In the genomic region with DNA sequence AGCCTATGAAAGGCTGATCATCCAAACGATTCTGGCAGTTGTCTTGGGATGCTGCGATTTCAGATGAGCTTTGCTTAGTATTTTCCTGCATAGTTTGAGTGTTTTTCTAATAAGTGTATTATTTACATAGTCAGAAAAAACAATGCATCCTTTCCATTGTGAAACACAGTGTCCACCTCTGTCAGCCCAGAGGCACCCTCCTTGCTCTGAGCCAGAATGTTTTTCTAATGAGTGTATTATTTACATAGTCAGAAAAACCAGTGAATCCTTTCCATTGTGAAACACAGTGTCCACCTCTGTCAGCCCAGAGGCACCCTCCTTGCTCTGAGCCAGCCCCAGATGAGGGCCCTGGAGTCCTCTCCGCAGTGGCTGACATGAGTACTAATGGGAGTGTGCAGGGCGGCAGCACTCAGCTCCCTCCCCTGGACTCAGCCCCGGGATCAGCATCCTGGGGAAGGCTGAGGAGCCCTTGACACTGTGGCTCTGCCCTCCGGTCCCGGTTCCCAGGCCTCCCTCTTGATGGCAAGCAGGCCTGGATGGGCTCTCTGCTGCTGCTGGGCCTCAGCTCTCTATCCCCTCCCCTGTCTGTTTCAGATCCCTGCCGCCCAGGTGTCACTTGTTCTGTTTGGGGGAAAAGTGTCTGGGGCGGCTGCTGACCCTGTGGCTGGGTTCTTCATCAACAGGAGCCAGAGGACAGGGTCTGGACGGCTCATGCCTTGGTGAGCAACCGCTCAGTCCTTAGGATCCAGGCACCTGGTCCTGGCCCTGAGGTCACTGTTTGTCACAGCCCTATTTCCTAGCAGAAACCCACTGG, we compare ENCODE assay signal across 11 cellular contexts.
DNase-seq lines count a peak whose midpoint lies in the region; ATAC-seq, FAIRE-seq and TF ChIP-seq lines count a peak whose summit lies in the region.
"Had no signal": no experiment of that assay in that cellular context is flagged by ENCODE, and none has a peak within 500 bp of the region (broad histone marks: within the 10 kb centered on the region; RNA-seq: fewer than 3 reads in every experiment).

No MANE protein-coding gene starts in this region.

- DNase-seq in H54 (ENCODE audit: insufficient read length, low spot score): peak; percentile 76
- peak; percentile 36 for DNase-seq in RKO (ENCODE audit: low spot score)
- DNase-seq in fibroblast of gingiva (ENCODE audit: low read depth): peak; percentile 87
- DNase-seq in skeletal muscle cell (ENCODE audit: low read depth): peak; percentile 67
- no peak for DNase-seq in NCI-H2107 (lab: John Stamatoyannopoulos, UW)
- DNase-seq in stimulated activated naive B cell treated with anti-CD40 and anti-IgM and Interleukin-4, amounts not matched to agents 10 μg/mL and 1 μg/mL and 100 μg/mL, for 72 hours: no peak
- no peak for DNase-seq in GM10248 (ENCODE audit: extremely low spot score)
- DNase-seq: left cardiac atrium, MM.1S had no signal

- H3K4me1 Mint-ChIP-seq in stimulated activated naive B cell treated with anti-CD40 and anti-IgM and Interleukin-4, amounts not matched to agents 10 μg/mL and 1 μg/mL and 100 μg/mL, for 72 hours: peaks cover 0 to 8% of the 10 kb centered on the region in 2 donors

- no peak overlapping the region for H3K4me3 Mint-ChIP-seq in stimulated activated naive B cell treated with anti-CD40 and anti-IgM and Interleukin-4, amounts not matched to agents 10 μg/mL and 1 μg/mL and 100 μg/mL, for 72 hours

- no peak overlapping the region for H3K27ac Mint-ChIP-seq in stimulated activated naive B cell treated with anti-CD40 and anti-IgM and Interleukin-4, amounts not matched to agents 10 μg/mL and 1 μg/mL and 100 μg/mL, for 72 hours

- ATAC-seq in stimulated activated naive B cell treated with anti-CD40 and anti-IgM and Interleukin-4, amounts not matched to agents 10 μg/mL and 1 μg/mL and 100 μg/mL, for 72 hours (replicated peaks): no peak
- ATAC-seq: left cardiac atrium had no signal

- H3K9me3 Mint-ChIP-seq in stimulated activated naive B cell treated with anti-CD40 and anti-IgM and Interleukin-4, amounts not matched to agents 10 μg/mL and 1 μg/mL and 100 μg/mL, for 72 hours: no peaks in the 10 kb centered on the region

- peaks cover 12 to 20% of the 10 kb centered on the region in 2 donors for H3K27me3 Mint-ChIP-seq in stimulated activated naive B cell treated with anti-CD40 and anti-IgM and Interleukin-4, amounts not matched to agents 10 μg/mL and 1 μg/mL and 100 μg/mL, for 72 hours

- no peak; the same call in 1 of the 2 replicates for TF ChIP-seq POLR2A in H54 (IDR thresholded peaks at IDR 0.05; ENCODE audit: low read depth, low read length)

- POLR2A ChIA-PET in GM10248 (lab: Yijun Ruan, JAX): no interaction called here

- FAIRE-seq in H54 (lab: Jason Lieb, UNC): peak; percentile 94

- CTCF ChIA-PET in GM10248 (lab: Yijun Ruan, JAX): interaction anchor here (0.7 to 1.1 kb wide), 3 partner anchors 11 to 1679 kb away, joined by 3 to 4 read pairs (median 3); no protein-coding TSS in a partner anchor

- no peaks in the 10 kb centered on the region for H3K36me3 Mint-ChIP-seq in stimulated activated naive B cell treated with anti-CD40 and anti-IgM and Interleukin-4, amounts not matched to agents 10 μg/mL and 1 μg/mL and 100 μg/mL, for 72 hours

- H3K4me3 ChIP-seq in skeletal muscle cell (ENCODE audit: low read depth, low read length): no peak overlapping the region
- H3K4me3 ChIP-seq: SK-N-MC, skin epidermis had no signal

- no peak for TF ChIP-seq CTCF in GM10248 (IDR thresholded peaks at IDR 0.05; ENCODE audit: control extremely low read depth, extremely low read depth, low read depth, missing control alignments)

Comparison
In these comparisons a context has a peak if more than half of its experiments do, and no peak if none do; other contexts are left out.
1. DNase-seq: peak in H54 (single experiment), RKO (single experiment), fibroblast of gingiva (single experiment) and skeletal muscle cell (single experiment); none in NCI-H2107 (single experiment), stimulated activated naive B cell treated with anti-CD40 and anti-IgM and Interleukin-4, amounts not matched to agents 10 μg/mL and 1 μg/mL and 100 μg/mL, for 72 hours (single experiment) and GM10248 (single experiment).